ENCODE assay signal across 3 cellular contexts in genomic region chr2:182901748-182902147, GRCh38.
TF ChIP-seq lines count a peak whose summit lies in the region.

No MANE protein-coding gene starts in this region.

TF ChIP-seq in HCT116, 20 proteins besides CTCF, POLR2A, EP300 and RAD21:
- TF ChIP-seq, protein P1, sequence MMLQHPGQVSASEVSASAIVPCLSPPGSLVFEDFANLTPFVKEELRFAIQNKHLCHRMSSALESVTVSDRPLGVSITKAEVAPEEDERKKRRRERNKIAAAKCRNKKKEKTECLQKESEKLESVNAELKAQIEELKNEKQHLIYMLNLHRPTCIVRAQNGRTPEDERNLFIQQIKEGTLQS (IDR thresholded peaks at IDR 0.05) = no peak
- TF ChIP-seq ELF1 (IDR thresholded peaks at IDR 0.05; ENCODE audit: borderline replicate concordance, low read depth) (no peak), TCF7L2 (IDR thresholded peaks at IDR 0.05; ENCODE audit: borderline replicate concordance, extremely low read depth, insufficient read depth, insufficient read length) (no peak), EZH2 (IDR thresholded peaks at IDR 0.05) (no peak), EGR1 (IDR thresholded peaks at IDR 0.05; ENCODE audit: low read depth) (no peak), FOSL1 (IDR thresholded peaks at IDR 0.05; ENCODE audit: low read depth) (no peak), ZFX (IDR thresholded peaks at IDR 0.05) (no peak), SIN3A (IDR thresholded peaks at IDR 0.05; ENCODE audit: low read depth) (no peak), SP1 (IDR thresholded peaks at IDR 0.05; ENCODE audit: low read depth) (no peak), MAX (IDR thresholded peaks at IDR 0.05) (no peak), CBX3 (IDR thresholded peaks at IDR 0.05; ENCODE audit: low read depth) (no peak), POLR2AphosphoS5 (IDR thresholded peaks at IDR 0.05; ENCODE audit: low read depth, low read length) (no peak), ZBTB33 (IDR thresholded peaks at IDR 0.05; ENCODE audit: extremely low read depth, insufficient replicate concordance, low read length) (no peak), REST (IDR thresholded peaks at IDR 0.05; ENCODE audit: low read depth) (no peak)

TF ChIP-seq in WTC11, 78 proteins besides CTCF, POLR2A, EP300 and RAD21 (continues in another document):
- TF ChIP-seq MAX (CRISPR knock-in tag; IDR thresholded peaks at IDR 0.05) = no peak
- TF ChIP-seq, protein P2, sequence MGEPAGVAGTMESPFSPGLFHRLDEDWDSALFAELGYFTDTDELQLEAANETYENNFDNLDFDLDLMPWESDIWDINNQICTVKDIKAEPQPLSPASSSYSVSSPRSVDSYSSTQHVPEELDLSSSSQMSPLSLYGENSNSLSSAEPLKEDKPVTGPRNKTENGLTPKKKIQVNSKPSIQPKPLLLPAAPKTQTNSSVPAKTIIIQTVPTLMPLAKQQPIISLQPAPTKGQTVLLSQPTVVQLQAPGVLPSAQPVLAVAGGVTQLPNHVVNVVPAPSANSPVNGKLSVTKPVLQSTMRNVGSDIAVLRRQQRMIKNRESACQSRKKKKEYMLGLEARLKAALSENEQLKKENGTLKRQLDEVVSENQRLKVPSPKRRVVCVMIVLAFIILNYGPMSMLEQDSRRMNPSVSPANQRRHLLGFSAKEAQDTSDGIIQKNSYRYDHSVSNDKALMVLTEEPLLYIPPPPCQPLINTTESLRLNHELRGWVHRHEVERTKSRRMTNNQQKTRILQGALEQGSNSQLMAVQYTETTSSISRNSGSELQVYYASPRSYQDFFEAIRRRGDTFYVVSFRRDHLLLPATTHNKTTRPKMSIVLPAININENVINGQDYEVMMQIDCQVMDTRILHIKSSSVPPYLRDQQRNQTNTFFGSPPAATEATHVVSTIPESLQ (CRISPR knock-in tag; IDR thresholded peaks at IDR 0.05) = no peak
- no peak for TF ChIP-seq TP53 (CRISPR knock-in tag; IDR thresholded peaks at IDR 0.05)
- TF ChIP-seq, protein P3, sequence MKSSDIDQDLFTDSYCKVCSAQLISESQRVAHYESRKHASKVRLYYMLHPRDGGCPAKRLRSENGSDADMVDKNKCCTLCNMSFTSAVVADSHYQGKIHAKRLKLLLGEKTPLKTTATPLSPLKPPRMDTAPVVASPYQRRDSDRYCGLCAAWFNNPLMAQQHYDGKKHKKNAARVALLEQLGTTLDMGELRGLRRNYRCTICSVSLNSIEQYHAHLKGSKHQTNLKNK (CRISPR knock-in tag; IDR thresholded peaks at IDR 0.05) = no peak
- TF ChIP-seq, protein P4, sequence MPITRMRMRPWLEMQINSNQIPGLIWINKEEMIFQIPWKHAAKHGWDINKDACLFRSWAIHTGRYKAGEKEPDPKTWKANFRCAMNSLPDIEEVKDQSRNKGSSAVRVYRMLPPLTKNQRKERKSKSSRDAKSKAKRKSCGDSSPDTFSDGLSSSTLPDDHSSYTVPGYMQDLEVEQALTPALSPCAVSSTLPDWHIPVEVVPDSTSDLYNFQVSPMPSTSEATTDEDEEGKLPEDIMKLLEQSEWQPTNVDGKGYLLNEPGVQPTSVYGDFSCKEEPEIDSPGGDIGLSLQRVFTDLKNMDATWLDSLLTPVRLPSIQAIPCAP (CRISPR knock-in tag; IDR thresholded peaks at IDR 0.05) = no peak
- TF ChIP-seq GABPB1 (CRISPR knock-in tag; IDR thresholded peaks at IDR 0.05) = no peak
- TF ChIP-seq, protein P5, sequence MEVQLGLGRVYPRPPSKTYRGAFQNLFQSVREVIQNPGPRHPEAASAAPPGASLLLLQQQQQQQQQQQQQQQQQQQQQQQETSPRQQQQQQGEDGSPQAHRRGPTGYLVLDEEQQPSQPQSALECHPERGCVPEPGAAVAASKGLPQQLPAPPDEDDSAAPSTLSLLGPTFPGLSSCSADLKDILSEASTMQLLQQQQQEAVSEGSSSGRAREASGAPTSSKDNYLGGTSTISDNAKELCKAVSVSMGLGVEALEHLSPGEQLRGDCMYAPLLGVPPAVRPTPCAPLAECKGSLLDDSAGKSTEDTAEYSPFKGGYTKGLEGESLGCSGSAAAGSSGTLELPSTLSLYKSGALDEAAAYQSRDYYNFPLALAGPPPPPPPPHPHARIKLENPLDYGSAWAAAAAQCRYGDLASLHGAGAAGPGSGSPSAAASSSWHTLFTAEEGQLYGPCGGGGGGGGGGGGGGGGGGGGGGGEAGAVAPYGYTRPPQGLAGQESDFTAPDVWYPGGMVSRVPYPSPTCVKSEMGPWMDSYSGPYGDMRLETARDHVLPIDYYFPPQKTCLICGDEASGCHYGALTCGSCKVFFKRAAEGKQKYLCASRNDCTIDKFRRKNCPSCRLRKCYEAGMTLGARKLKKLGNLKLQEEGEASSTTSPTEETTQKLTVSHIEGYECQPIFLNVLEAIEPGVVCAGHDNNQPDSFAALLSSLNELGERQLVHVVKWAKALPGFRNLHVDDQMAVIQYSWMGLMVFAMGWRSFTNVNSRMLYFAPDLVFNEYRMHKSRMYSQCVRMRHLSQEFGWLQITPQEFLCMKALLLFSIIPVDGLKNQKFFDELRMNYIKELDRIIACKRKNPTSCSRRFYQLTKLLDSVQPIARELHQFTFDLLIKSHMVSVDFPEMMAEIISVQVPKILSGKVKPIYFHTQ (CRISPR knock-in tag; IDR thresholded peaks at IDR 0.05) = no peak
- no peak for TF ChIP-seq EMX1 (CRISPR knock-in tag; IDR thresholded peaks at IDR 0.05)
- no peak for TF ChIP-seq ZSCAN18 (CRISPR knock-in tag; IDR thresholded peaks at IDR 0.05)
- TF ChIP-seq PRRX2 (CRISPR knock-in tag; IDR thresholded peaks at IDR 0.05) = no peak
- TF ChIP-seq, protein P6, sequence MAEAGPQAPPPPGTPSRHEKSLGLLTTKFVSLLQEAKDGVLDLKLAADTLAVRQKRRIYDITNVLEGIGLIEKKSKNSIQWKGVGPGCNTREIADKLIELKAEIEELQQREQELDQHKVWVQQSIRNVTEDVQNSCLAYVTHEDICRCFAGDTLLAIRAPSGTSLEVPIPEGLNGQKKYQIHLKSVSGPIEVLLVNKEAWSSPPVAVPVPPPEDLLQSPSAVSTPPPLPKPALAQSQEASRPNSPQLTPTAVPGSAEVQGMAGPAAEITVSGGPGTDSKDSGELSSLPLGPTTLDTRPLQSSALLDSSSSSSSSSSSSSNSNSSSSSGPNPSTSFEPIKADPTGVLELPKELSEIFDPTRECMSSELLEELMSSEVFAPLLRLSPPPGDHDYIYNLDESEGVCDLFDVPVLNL (CRISPR knock-in tag; IDR thresholded peaks at IDR 0.05; ENCODE audit: borderline replicate concordance, low read depth) = no peak
- TF ChIP-seq, protein P7, sequence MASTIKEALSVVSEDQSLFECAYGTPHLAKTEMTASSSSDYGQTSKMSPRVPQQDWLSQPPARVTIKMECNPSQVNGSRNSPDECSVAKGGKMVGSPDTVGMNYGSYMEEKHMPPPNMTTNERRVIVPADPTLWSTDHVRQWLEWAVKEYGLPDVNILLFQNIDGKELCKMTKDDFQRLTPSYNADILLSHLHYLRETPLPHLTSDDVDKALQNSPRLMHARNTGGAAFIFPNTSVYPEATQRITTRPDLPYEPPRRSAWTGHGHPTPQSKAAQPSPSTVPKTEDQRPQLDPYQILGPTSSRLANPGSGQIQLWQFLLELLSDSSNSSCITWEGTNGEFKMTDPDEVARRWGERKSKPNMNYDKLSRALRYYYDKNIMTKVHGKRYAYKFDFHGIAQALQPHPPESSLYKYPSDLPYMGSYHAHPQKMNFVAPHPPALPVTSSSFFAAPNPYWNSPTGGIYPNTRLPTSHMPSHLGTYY (CRISPR knock-in tag; IDR thresholded peaks at IDR 0.05) = no peak

TF ChIP-seq in HepG2, 621 proteins besides CTCF, POLR2A, EP300 and RAD21 (continued from another document):
- TF ChIP-seq ZNF784 (CRISPR knock-in tag; IDR thresholded peaks at IDR 0.05; ENCODE audit: borderline replicate concordance) (no peak), SAFB2 (CRISPR knock-in tag; IDR thresholded peaks at IDR 0.05; ENCODE audit: borderline replicate concordance, low read depth) (no peak), DNMT1 (CRISPR knock-in tag; IDR thresholded peaks at IDR 0.05) (no peak), ZNF530 (CRISPR knock-in tag; IDR thresholded peaks at IDR 0.05; ENCODE audit: low read depth) (no peak), ZBTB34 (CRISPR knock-in tag; IDR thresholded peaks at IDR 0.05) (no peak), FOXK2 (IDR thresholded peaks at IDR 0.05) (no peak), ZSCAN12 (CRISPR knock-in tag; IDR thresholded peaks at IDR 0.05) (no peak), ZNF430 (CRISPR knock-in tag; IDR thresholded peaks at IDR 0.05) (no peak), ZNF572 (CRISPR knock-in tag; IDR thresholded peaks at IDR 0.05) (no peak)
- TF ChIP-seq, protein P8, sequence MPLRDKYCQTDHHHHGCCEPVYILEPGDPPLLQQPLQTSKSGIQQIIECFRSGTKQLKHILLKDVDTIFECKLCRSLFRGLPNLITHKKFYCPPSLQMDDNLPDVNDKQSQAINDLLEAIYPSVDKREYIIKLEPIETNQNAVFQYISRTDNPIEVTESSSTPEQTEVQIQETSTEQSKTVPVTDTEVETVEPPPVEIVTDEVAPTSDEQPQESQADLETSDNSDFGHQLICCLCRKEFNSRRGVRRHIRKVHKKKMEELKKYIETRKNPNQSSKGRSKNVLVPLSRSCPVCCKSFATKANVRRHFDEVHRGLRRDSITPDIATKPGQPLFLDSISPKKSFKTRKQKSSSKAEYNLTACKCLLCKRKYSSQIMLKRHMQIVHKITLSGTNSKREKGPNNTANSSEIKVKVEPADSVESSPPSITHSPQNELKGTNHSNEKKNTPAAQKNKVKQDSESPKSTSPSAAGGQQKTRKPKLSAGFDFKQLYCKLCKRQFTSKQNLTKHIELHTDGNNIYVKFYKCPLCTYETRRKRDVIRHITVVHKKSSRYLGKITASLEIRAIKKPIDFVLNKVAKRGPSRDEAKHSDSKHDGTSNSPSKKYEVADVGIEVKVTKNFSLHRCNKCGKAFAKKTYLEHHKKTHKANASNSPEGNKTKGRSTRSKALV (CRISPR knock-in tag; IDR thresholded peaks at IDR 0.05) = no peak
- TF ChIP-seq, protein P9, sequence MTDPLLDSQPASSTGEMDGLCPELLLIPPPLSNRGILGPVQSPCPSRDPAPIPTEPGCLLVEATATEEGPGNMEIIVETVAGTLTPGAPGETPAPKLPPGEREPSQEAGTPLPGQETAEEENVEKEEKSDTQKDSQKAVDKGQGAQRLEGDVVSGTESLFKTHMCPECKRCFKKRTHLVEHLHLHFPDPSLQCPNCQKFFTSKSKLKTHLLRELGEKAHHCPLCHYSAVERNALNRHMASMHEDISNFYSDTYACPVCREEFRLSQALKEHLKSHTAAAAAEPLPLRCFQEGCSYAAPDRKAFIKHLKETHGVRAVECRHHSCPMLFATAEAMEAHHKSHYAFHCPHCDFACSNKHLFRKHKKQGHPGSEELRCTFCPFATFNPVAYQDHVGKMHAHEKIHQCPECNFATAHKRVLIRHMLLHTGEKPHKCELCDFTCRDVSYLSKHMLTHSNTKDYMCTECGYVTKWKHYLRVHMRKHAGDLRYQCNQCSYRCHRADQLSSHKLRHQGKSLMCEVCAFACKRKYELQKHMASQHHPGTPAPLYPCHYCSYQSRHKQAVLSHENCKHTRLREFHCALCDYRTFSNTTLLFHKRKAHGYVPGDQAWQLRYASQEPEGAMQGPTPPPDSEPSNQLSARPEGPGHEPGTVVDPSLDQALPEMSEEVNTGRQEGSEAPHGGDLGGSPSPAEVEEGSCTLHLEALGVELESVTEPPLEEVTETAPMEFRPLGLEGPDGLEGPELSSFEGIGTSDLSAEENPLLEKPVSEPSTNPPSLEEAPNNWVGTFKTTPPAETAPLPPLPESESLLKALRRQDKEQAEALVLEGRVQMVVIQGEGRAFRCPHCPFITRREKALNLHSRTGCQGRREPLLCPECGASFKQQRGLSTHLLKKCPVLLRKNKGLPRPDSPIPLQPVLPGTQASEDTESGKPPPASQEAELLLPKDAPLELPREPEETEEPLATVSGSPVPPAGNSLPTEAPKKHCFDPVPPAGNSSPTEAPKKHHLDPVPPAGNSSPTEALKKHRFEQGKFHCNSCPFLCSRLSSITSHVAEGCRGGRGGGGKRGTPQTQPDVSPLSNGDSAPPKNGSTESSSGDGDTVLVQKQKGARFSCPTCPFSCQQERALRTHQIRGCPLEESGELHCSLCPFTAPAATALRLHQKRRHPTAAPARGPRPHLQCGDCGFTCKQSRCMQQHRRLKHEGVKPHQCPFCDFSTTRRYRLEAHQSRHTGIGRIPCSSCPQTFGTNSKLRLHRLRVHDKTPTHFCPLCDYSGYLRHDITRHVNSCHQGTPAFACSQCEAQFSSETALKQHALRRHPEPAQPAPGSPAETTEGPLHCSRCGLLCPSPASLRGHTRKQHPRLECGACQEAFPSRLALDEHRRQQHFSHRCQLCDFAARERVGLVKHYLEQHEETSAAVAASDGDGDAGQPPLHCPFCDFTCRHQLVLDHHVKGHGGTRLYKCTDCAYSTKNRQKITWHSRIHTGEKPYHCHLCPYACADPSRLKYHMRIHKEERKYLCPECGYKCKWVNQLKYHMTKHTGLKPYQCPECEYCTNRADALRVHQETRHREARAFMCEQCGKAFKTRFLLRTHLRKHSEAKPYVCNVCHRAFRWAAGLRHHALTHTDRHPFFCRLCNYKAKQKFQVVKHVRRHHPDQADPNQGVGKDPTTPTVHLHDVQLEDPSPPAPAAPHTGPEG (CRISPR knock-in tag; IDR thresholded peaks at IDR 0.05) = no peak
- TF ChIP-seq, protein P10, sequence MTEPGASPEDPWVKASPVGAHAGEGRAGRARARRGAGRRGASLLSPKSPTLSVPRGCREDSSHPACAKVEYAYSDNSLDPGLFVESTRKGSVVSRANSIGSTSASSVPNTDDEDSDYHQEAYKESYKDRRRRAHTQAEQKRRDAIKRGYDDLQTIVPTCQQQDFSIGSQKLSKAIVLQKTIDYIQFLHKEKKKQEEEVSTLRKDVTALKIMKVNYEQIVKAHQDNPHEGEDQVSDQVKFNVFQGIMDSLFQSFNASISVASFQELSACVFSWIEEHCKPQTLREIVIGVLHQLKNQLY (CRISPR knock-in tag; IDR thresholded peaks at IDR 0.05) = no peak
- TF ChIP-seq, protein P11, sequence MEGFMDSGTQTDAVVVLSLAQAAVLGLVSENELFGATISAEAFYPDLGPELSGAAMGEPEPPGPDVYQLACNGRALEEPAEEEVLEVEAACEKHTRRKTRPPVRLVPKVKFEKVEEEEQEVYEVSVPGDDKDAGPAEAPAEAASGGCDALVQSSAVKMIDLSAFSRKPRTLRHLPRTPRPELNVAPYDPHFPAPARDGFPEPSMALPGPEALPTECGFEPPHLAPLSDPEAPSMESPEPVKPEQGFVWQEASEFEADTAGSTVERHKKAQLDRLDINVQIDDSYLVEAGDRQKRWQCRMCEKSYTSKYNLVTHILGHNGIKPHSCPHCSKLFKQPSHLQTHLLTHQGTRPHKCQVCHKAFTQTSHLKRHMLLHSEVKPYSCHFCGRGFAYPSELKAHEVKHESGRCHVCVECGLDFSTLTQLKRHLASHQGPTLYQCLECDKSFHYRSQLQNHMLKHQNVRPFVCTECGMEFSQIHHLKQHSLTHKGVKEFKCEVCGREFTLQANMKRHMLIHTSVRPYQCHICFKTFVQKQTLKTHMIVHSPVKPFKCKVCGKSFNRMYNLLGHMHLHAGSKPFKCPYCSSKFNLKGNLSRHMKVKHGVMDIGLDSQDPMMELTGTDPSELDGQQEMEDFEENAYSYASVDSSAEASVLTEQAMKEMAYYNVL (CRISPR knock-in tag; IDR thresholded peaks at IDR 0.05; ENCODE audit: borderline replicate concordance) = no peak
